In genomic region chr5:55530669-55531068, GRCh38 we compare ENCODE assay signal across 20 cellular contexts. TPM values are rescaled to one million over a fixed set of nuclear protein-coding genes. Genes with fewer than 3 reads are reported as not detected.
DNase-seq lines count a peak whose midpoint lies in the region; ATAC-seq and TF ChIP-seq lines count a peak whose summit lies in the region.
"Had no signal": no experiment of that assay in that cellular context is flagged by ENCODE, and none has a peak within 500 bp of the region (broad histone marks: within the 10 kb centered on the region; RNA-seq: fewer than 3 reads in every experiment).

No MANE protein-coding gene starts in this region.

- no peaks in the 10 kb centered on the region for H3K27me3 ChIP-seq in Loucy (ENCODE audit: insufficient read depth, low read length, poor library complexity, severe bottlenecking)
- H3K27me3 ChIP-seq in esophagus muscularis mucosa, result no peaks in the 10 kb centered on the region
- H3K27me3 ChIP-seq: foreskin keratinocyte, uterus had no signal

- H3K9ac ChIP-seq in Loucy (ENCODE audit: low read depth, low read length, poor library complexity, severe bottlenecking), result no peak overlapping the region

- intact Hi-C loops in esophagus muscularis mucosa (cut with DNase I), result loop anchor here (5.0 kb wide), 3 partner anchors 93 to 162 kb away; no protein-coding TSS in a partner anchor

- peak overlapping the region in 1 of 3 experiments; percentile 50 for H3K27ac Mint-ChIP-seq in nephron
- H3K27ac Mint-ChIP-seq in stimulated activated memory B cell treated with anti-CD40 and anti-IgM and Interleukin-4, amounts not matched to agents 10 μg/mL and 1 μg/mL and 100 μg/mL, for 72 hours, result no peak overlapping the region
- H3K27ac Mint-ChIP-seq in stimulated activated naive CD8-positive, alpha-beta T cell treated with anti-CD3 and anti-CD28 coated beads, Interleukin-15, amount 100 ng/mL, for 72 hours, result no peak overlapping the region
- no peak overlapping the region for H3K27ac Mint-ChIP-seq in activated CD4-positive, alpha-beta memory T cell treated with anti-CD3 and anti-CD28 coated beads, Interleukin-2, amount 10 ng/mL, durations not matched to agents 7 days and 5 days
- H3K27ac Mint-ChIP-seq: activated CD4-positive, alpha-beta memory T cell treated with anti-CD3 and anti-CD28 coated beads for 36 hours had no signal

- no peaks in the 10 kb centered on the region for H4K20me1 ChIP-seq in Loucy (ENCODE audit: insufficient read depth, low read length, poor library complexity, severe bottlenecking)

- no peaks in the 10 kb centered on the region for H3K9me3 ChIP-seq in Loucy (ENCODE audit: insufficient read depth, low read depth, low read length)
- no peaks in the 10 kb centered on the region for H3K9me3 ChIP-seq in esophagus muscularis mucosa
- H3K9me3 ChIP-seq: uterus had no signal

- TF ChIP-seq EP300 in esophagus muscularis mucosa (IDR thresholded peaks at IDR 0.05), result no peak

- peaks cover 27% of the 10 kb centered on the region for H3K79me2 ChIP-seq in Loucy (ENCODE audit: insufficient read depth, low read length)

- H3K4me3 Mint-ChIP-seq in nephron, result peak overlapping the region; percentile 43 to 81 (median 54)
- no peak overlapping the region for H3K4me3 Mint-ChIP-seq in stimulated activated memory B cell treated with anti-CD40 and anti-IgM and Interleukin-4, amounts not matched to agents 10 μg/mL and 1 μg/mL and 100 μg/mL, for 72 hours
- H3K4me3 Mint-ChIP-seq in stimulated activated naive CD8-positive, alpha-beta T cell treated with anti-CD3 and anti-CD28 coated beads, Interleukin-15, amount 100 ng/mL, for 72 hours, result peak overlapping the region in 1 of 2 donors; percentile 26
- H3K4me3 Mint-ChIP-seq in activated CD4-positive, alpha-beta memory T cell treated with anti-CD3 and anti-CD28 coated beads, Interleukin-2, amount 10 ng/mL, durations not matched to agents 7 days and 5 days, result no peak overlapping the region
- H3K4me3 Mint-ChIP-seq: activated CD4-positive, alpha-beta memory T cell treated with anti-CD3 and anti-CD28 coated beads for 36 hours had no signal

- TF ChIP-seq POLR2A in esophagus muscularis mucosa (IDR thresholded peaks at IDR 0.05; ENCODE audit: low read depth), result no peak

- H3F3A ChIP-seq in Loucy (ENCODE audit: low read depth), result no peaks in the 10 kb centered on the region

- no peak for DNase-seq in AG04449 (ENCODE audit: low read depth, low spot score)
- peak; percentile 72 for DNase-seq in esophagus muscularis mucosa (ENCODE audit: extremely low spot score)
- DNase-seq in stimulated activated naive CD8-positive, alpha-beta T cell treated with anti-CD3 and anti-CD28 coated beads, Interleukin-15, amount 100 ng/mL, for 72 hours, result no peak
- DNase-seq in activated CD4-positive, alpha-beta memory T cell treated with anti-CD3 and anti-CD28 coated beads, Interleukin-2, amount 10 ng/mL, durations not matched to agents 7 days and 5 days, result no peak
- DNase-seq: activated CD4-positive, alpha-beta memory T cell treated with anti-CD3 and anti-CD28 coated beads for 36 hours; activated CD4-positive, CD25-positive, alpha-beta regulatory T cell; activated gamma-delta T cell treated with Interleukin-2 at 50 U/mL for 16 hours; activated T-cell treated with anti-CD3 and anti-CD28 coated beads for 4 hours; C1 segment of cervical spinal cord; EL; foreskin keratinocyte; hypothalamus; NCI-H187; T-helper 9 cell; uterus had no signal

- H3K4me1 ChIP-seq in Loucy (ENCODE audit: insufficient read depth, low read length, poor library complexity, severe bottlenecking), result peaks cover 27% of the 10 kb centered on the region
- peaks cover 32 to 67% (median 62%) of the 10 kb centered on the region in 4 donors for H3K4me1 ChIP-seq in esophagus muscularis mucosa
- H3K4me1 ChIP-seq: foreskin keratinocyte had no signal

- WGBS in esophagus muscularis mucosa, result 93% methylated on average over 27 of the region's 27 CpGs

- H3K4me2 ChIP-seq in Loucy (ENCODE audit: low read depth, low read length, poor library complexity, severe bottlenecking), result peak overlapping the region; percentile 56

- ATAC-seq in HG02642 (IDR thresholded peaks at IDR 0.05; ENCODE audit: poor library complexity, unreplicated experiment), result no peak
- no peak for ATAC-seq in stimulated activated memory B cell treated with anti-CD40 and anti-IgM and Interleukin-4, amounts not matched to agents 10 μg/mL and 1 μg/mL and 100 μg/mL, for 72 hours
- no peak for ATAC-seq in stimulated activated naive CD8-positive, alpha-beta T cell treated with anti-CD3 and anti-CD28 coated beads, Interleukin-15, amount 100 ng/mL, for 72 hours
- ATAC-seq: foreskin keratinocyte had no signal

- H3K9me2 ChIP-seq in Loucy (replicated peaks; ENCODE audit: low read depth, low read length), result no peaks in the 10 kb centered on the region

- peak overlapping the region; percentile 10; the same call in 1 of the 2 replicates for H3K4me3 ChIP-seq in AG04449 (ENCODE audit: low read depth, low read length)
- no peak overlapping the region for H3K4me3 ChIP-seq in Loucy (ENCODE audit: low read length, poor library complexity, severe bottlenecking)
- no peak overlapping the region for H3K4me3 ChIP-seq in esophagus muscularis mucosa
- H3K4me3 ChIP-seq: uterus had no signal

- CTCF ChIA-PET in AG04449 (lab: Yijun Ruan, JAX), result no interaction called here
- CTCF ChIA-PET in activated CD4-positive, alpha-beta memory T cell treated with anti-CD3 and anti-CD28 coated beads, Interleukin-2, amount 10 ng/mL, durations not matched to agents 7 days and 5 days (lab: Charles Lee), result no interaction called here

- POLR2A ChIA-PET in AG04449 (lab: Yijun Ruan, JAX), result no interaction called here
- POLR2A ChIA-PET in activated CD4-positive, alpha-beta memory T cell treated with anti-CD3 and anti-CD28 coated beads, Interleukin-2, amount 10 ng/mL, durations not matched to agents 7 days and 5 days (lab: Charles Lee), result no interaction called here

- H2AFZ ChIP-seq in Loucy (ENCODE audit: low read length), result no peak overlapping the region

- no peak for TF ChIP-seq CTCF in AG04449 (IDR thresholded peaks at IDR 0.05; ENCODE audit: insufficient read depth, low read length, missing control alignments)
- no peak for TF ChIP-seq CTCF in Loucy (conservative IDR thresholded peaks at IDR 0.05; ENCODE audit: low read length)
- no peak for TF ChIP-seq CTCF in esophagus muscularis mucosa (IDR thresholded peaks at IDR 0.05)
- TF ChIP-seq CTCF in nephron (IDR thresholded peaks at IDR 0.05; ENCODE audit: unreplicated experiment in 3 of 3), result no peak

- peaks cover 13% of the 10 kb centered on the region for H3K36me3 Mint-ChIP-seq in nephron (ENCODE audit: low read depth)
- H3K36me3 Mint-ChIP-seq in stimulated activated memory B cell treated with anti-CD40 and anti-IgM and Interleukin-4, amounts not matched to agents 10 μg/mL and 1 μg/mL and 100 μg/mL, for 72 hours, result peaks cover 21% of the 10 kb centered on the region
- H3K36me3 Mint-ChIP-seq in activated CD4-positive, alpha-beta memory T cell treated with anti-CD3 and anti-CD28 coated beads, Interleukin-2, amount 10 ng/mL, durations not matched to agents 7 days and 5 days (ENCODE audit: low read depth), result peaks cover 7% of the 10 kb centered on the region
- H3K36me3 Mint-ChIP-seq: activated CD4-positive, alpha-beta memory T cell treated with anti-CD3 and anti-CD28 coated beads for 36 hours had no signal

- H3K36me3 ChIP-seq in Loucy (ENCODE audit: insufficient read depth, low read length) (no peaks in the 10 kb centered on the region), esophagus muscularis mucosa (peaks cover 0 to 7% (median 6%) of the 10 kb centered on the region in 4 donors)
- H3K36me3 ChIP-seq: uterus had no signal

- no peaks in the 10 kb centered on the region for H3K27me3 Mint-ChIP-seq in nephron (ENCODE audit: low read depth)
- no peaks in the 10 kb centered on the region for H3K27me3 Mint-ChIP-seq in stimulated activated memory B cell treated with anti-CD40 and anti-IgM and Interleukin-4, amounts not matched to agents 10 μg/mL and 1 μg/mL and 100 μg/mL, for 72 hours
- no peaks in the 10 kb centered on the region for H3K27me3 Mint-ChIP-seq in stimulated activated naive CD8-positive, alpha-beta T cell treated with anti-CD3 and anti-CD28 coated beads, Interleukin-15, amount 100 ng/mL, for 72 hours
- no peaks in the 10 kb centered on the region for H3K27me3 Mint-ChIP-seq in activated CD4-positive, alpha-beta memory T cell treated with anti-CD3 and anti-CD28 coated beads, Interleukin-2, amount 10 ng/mL, durations not matched to agents 7 days and 5 days
- H3K27me3 Mint-ChIP-seq: activated CD4-positive, alpha-beta memory T cell treated with anti-CD3 and anti-CD28 coated beads for 36 hours had no signal

- H3K27ac ChIP-seq in esophagus muscularis mucosa (replicated peaks in 1 of 4), result no peak overlapping the region
- H3K27ac ChIP-seq: epithelial cell of prostate, foreskin keratinocyte, uterus had no signal

- peaks cover 50% of the 10 kb centered on the region for H3K4me1 Mint-ChIP-seq in nephron
- peaks cover 19% of the 10 kb centered on the region for H3K4me1 Mint-ChIP-seq in stimulated activated memory B cell treated with anti-CD40 and anti-IgM and Interleukin-4, amounts not matched to agents 10 μg/mL and 1 μg/mL and 100 μg/mL, for 72 hours
- peaks cover 36% of the 10 kb centered on the region for H3K4me1 Mint-ChIP-seq in stimulated activated naive CD8-positive, alpha-beta T cell treated with anti-CD3 and anti-CD28 coated beads, Interleukin-15, amount 100 ng/mL, for 72 hours
- peaks cover 21% of the 10 kb centered on the region for H3K4me1 Mint-ChIP-seq in activated CD4-positive, alpha-beta memory T cell treated with anti-CD3 and anti-CD28 coated beads, Interleukin-2, amount 10 ng/mL, durations not matched to agents 7 days and 5 days

- H3K9me3 Mint-ChIP-seq in nephron, result no peaks in the 10 kb centered on the region
- no peaks in the 10 kb centered on the region for H3K9me3 Mint-ChIP-seq in stimulated activated memory B cell treated with anti-CD40 and anti-IgM and Interleukin-4, amounts not matched to agents 10 μg/mL and 1 μg/mL and 100 μg/mL, for 72 hours
- H3K9me3 Mint-ChIP-seq in stimulated activated naive CD8-positive, alpha-beta T cell treated with anti-CD3 and anti-CD28 coated beads, Interleukin-15, amount 100 ng/mL, for 72 hours, result no peaks in the 10 kb centered on the region
- no peaks in the 10 kb centered on the region for H3K9me3 Mint-ChIP-seq in activated CD4-positive, alpha-beta memory T cell treated with anti-CD3 and anti-CD28 coated beads, Interleukin-2, amount 10 ng/mL, durations not matched to agents 7 days and 5 days
- H3K9me3 Mint-ChIP-seq: activated CD4-positive, alpha-beta memory T cell treated with anti-CD3 and anti-CD28 coated beads for 36 hours had no signal

RNA-seq across cellular contexts. Expression of gene PLPP1, which starts 4.1 kb away (rescaled TPM):
- 100 to 1,000 TPM; 186 to 306 (median 241) TPM for total RNA-seq in esophagus muscularis mucosa
- 1 to 10 TPM; 8.9 to 9.0 TPM for total RNA-seq in activated CD4-positive, alpha-beta memory T cell treated with anti-CD3 and anti-CD28 coated beads, Interleukin-2, amount 10 ng/mL, durations not matched to agents 7 days and 5 days

Comparison
In these comparisons a context has a peak if more than half of its experiments do, and no peak if none do; other contexts are left out.
1. H3K4me3 Mint-ChIP-seq: peak in nephron (3 of 3); none in stimulated activated memory B cell treated with anti-CD40 and anti-IgM and Interleukin-4, amounts not matched to agents 10 μg/mL and 1 μg/mL and 100 μg/mL, for 72 hours (single experiment) and activated CD4-positive, alpha-beta memory T cell treated with anti-CD3 and anti-CD28 coated beads, Interleukin-2, amount 10 ng/mL, durations not matched to agents 7 days and 5 days (single experiment).
2. RNA of gene PLPP1, which starts 4.1 kb away (total RNA-seq): 186 to 306 TPM in esophagus muscularis mucosa; 8.9 to 9.0 TPM in activated CD4-positive, alpha-beta memory T cell treated with anti-CD3 and anti-CD28 coated beads, Interleukin-2, amount 10 ng/mL, durations not matched to agents 7 days and 5 days; every median in the first group is over 10 times any median in the second.